19 cellular contexts compared by ENCODE assay signal in genomic region chr16:3099395-3099731, GRCh38. TPM values are rescaled to one million over a fixed set of nuclear protein-coding genes. Genes with fewer than 3 reads are reported as not detected.
A peak's percentile ranks its signal among the peaks of the same experiment; 100 is the strongest.
DNase-seq lines count a peak whose midpoint lies in the region; ATAC-seq, FAIRE-seq and TF ChIP-seq lines count a peak whose summit lies in the region.
"Had no signal": no experiment of that assay in that cellular context is flagged by ENCODE, and none has a peak within 500 bp of the region (broad histone marks: within the 10 kb centered on the region; RNA-seq: fewer than 3 reads in every experiment).

No MANE protein-coding gene starts in this region.

- no peaks in the 10 kb centered on the region for H3K79me2 ChIP-seq in K562 (ENCODE audit: control insufficient read depth, insufficient read depth, low read length)

- TF ChIP-seq EP300 in K562 (IDR thresholded peaks at IDR 0.05; ENCODE audit: low read length) = no peak

- in situ Hi-C loops in K562 (cut with MboI) = no loop called here

- peak overlapping the region; percentile 99 for H2AFZ ChIP-seq in K562 (ENCODE audit: low read depth, low read length)

- H3K27me3 ChIP-seq in left ventricle myocardium inferior (ENCODE audit: low read depth) (peaks cover 11% of the 10 kb centered on the region), K562 (ENCODE audit: control insufficient read depth in 2 of 2, insufficient read depth in 2 of 2, low read length in 2 of 2) (no peaks in the 10 kb centered on the region; a peak in 1 of 5 replicates), lower lobe of right lung (ENCODE audit: low read depth) (no peaks in the 10 kb centered on the region), pancreas (no peaks in the 10 kb centered on the region)
- H3K27me3 ChIP-seq: gastrocnemius medialis, MG63, SJCRH30 had no signal

- H3K9me3 ChIP-seq in left ventricle myocardium inferior (replicated peaks) (no peaks in the 10 kb centered on the region), K562 (replicated peaks; ENCODE audit: control insufficient read depth, insufficient read depth, low read depth, low read length) (no peaks in the 10 kb centered on the region), lower lobe of right lung (no peaks in the 10 kb centered on the region), pancreas (no peaks in the 10 kb centered on the region)
- H3K9me3 ChIP-seq: gastrocnemius medialis, MG63, SJCRH30 had no signal

- TF ChIP-seq POLR2A in K562 (conservative IDR thresholded peaks at IDR 0.05) = no peak

- peak overlapping the region; percentile 56 for H3K27ac ChIP-seq in left ventricle myocardium inferior (replicated peaks)
- no peak overlapping the region for H3K27ac ChIP-seq in K562 (ENCODE audit: extremely low read depth, low read depth, low read length)
- peak overlapping the region; percentile 31 for H3K27ac ChIP-seq in lower lobe of right lung
- no peak overlapping the region for H3K27ac ChIP-seq in pancreas
- H3K27ac ChIP-seq: SJCRH30 had no signal

- peak overlapping the region in 1 of 2 experiments; percentile 60; a peak in 1 of 4 replicates for H3K9ac ChIP-seq in K562 (ENCODE audit: insufficient read depth in 1 of 2, low read depth in 2 of 2, low read length in 2 of 2)

- FAIRE-seq in K562 (lab: Jason Lieb, UNC) = no peak
- no peak for FAIRE-seq in pancreas (lab: Jason Lieb, UNC)
- FAIRE-seq: urothelium cell line had no signal

- POLR2A ChIA-PET in K562 (lab: Yijun Ruan, JAX) = interaction anchor here (1.6 kb wide), 1 partner anchor 29 kb away, joined by 4 read pairs; no protein-coding TSS in a partner anchor

- CTCF ChIA-PET in K562 (lab: Yijun Ruan, JAX; ENCODE audit: low intra/inter-chr PET ratio) = no interaction called here

- intact Hi-C loops in left ventricle myocardium inferior (cut with micrococcal nuclease) (no loop called here), Right ventricle myocardium superior (cut with DNase I) (no loop called here), K562 (cut with micrococcal nuclease) (no loop called here), lower lobe of right lung (cut with DNase I) (no loop called here), pancreas (cut with DNase I) (loop anchor here in 1 of 3 donors (10.0 kb wide), 1 partner anchor 65 kb away; no protein-coding TSS in a partner anchor)

- no TSS peak for BruUV-seq in K562 (replicated peaks; lab: Mats Ljungman, UMichigan)

- H3K9me1 ChIP-seq in K562 (ENCODE audit: control insufficient read depth, insufficient read depth, low read length) = no peaks in the 10 kb centered on the region

- TF ChIP-seq CTCF in left ventricle myocardium inferior (IDR thresholded peaks at IDR 0.05; ENCODE audit: borderline replicate concordance) (no peak), K562 (IDR thresholded peaks at IDR 0.05 in 2 of 3, conservative IDR thresholded peaks at IDR 0.05 in 1 of 3; ENCODE audit: insufficient read depth in 2 of 3, low read depth in 1 of 3, low read length in 3 of 3) (no peak), lower lobe of right lung (IDR thresholded peaks at IDR 0.05) (no peak), pancreas (IDR thresholded peaks at IDR 0.05) (no peak)

- ATAC-seq in Right ventricle myocardium superior (ENCODE audit: poor library complexity) (no peak), K562 (no peak), lower lobe of right lung (no peak), pancreas (no peak), GM19455 (IDR thresholded peaks at IDR 0.05; ENCODE audit: unreplicated experiment) (no peak)

- H3K4me3 ChIP-seq in left ventricle myocardium inferior (no peak overlapping the region), K562 (no peak overlapping the region), lower lobe of right lung (no peak overlapping the region), pancreas (peak overlapping the region in 1 of 4 donors; percentile 36)
- H3K4me3 ChIP-seq: MG63, SJCRH30 had no signal

- peak overlapping the region; percentile 87; the same call in 1 of the 2 replicates for H3K4me2 ChIP-seq in K562 (ENCODE audit: insufficient read depth, low read length)

- 51% methylated on average over 5 of the region's 5 CpGs for WGBS in K562 (ENCODE audit: insufficient coverage, low coverage, missing lambda C conversion rate)
- WGBS in pancreas, 2 donors = 74 to 78% methylated on average over 5 of the region's 5 CpGs

- no peaks in the 10 kb centered on the region for H4K20me1 ChIP-seq in K562 (replicated peaks; ENCODE audit: control insufficient read depth, insufficient read depth, low read length)

- H3K4me1 ChIP-seq in left ventricle myocardium inferior (peaks cover 31% of the 10 kb centered on the region), K562 (replicated peaks in 1 of 2; ENCODE audit: control insufficient read depth in 2 of 2, insufficient read depth in 2 of 2, low read length in 2 of 2) (peaks cover 19 to 29% of the 10 kb centered on the region in 2 experiments), lower lobe of right lung (peaks cover 34% of the 10 kb centered on the region), pancreas (peaks cover 0 to 7% (median 0%) of the 10 kb centered on the region in 3 donors)

- H3K36me3 ChIP-seq in left ventricle myocardium inferior (no peaks in the 10 kb centered on the region), K562 (ENCODE audit: control insufficient read depth, insufficient read depth, low read length) (no peaks in the 10 kb centered on the region), lower lobe of right lung (no peaks in the 10 kb centered on the region), pancreas (no peaks in the 10 kb centered on the region)
- H3K36me3 ChIP-seq: gastrocnemius medialis, MG63, SJCRH30 had no signal

- no peak for TF ChIP-seq RAD21 in K562 (CRISPR knock-in tag; conservative IDR thresholded peaks at IDR 0.05 in 1 of 2, IDR thresholded peaks at IDR 0.05 in 1 of 2)

- DNase-seq in left ventricle myocardium inferior (no peak), Right ventricle myocardium superior (no peak), K562 (ENCODE audit: extremely low read depth in 1 of 4, low spot score in 3 of 4) (no peak), lower lobe of right lung (no peak), pancreas (no peak), NCI-H1417 (lab: John Stamatoyannopoulos, UW) (no peak), kidney tubule cell (ENCODE audit: low spot score) (no peak)
- DNase-seq: activated naive CD4-positive, alpha-beta T cell treated with anti-CD3 and anti-CD28 coated beads, Interleukin-2, amount 50 U/mL, for 16 hours; cortex of kidney; SJCRH30 had no signal

RNA-seq across cellular contexts. Expression of gene ZSCAN10, which starts 0.3 kb away (rescaled TPM):
- total RNA-seq in left ventricle myocardium inferior = not detected
- not detected for total RNA-seq in Right ventricle myocardium superior
- total RNA-seq in K562 (2011; cell fraction: chromatin; rRNA removed; ENCODE audit: low replicate concordance) = not detected in 2 replicates
- 0.17 TPM in 1 of 2 replicates, not detected in the other for total RNA-seq in K562 (2011; cell fraction: nucleolus; rRNA removed)
- 0.37 TPM in 1 of 2 replicates, not detected in the other for total RNA-seq in K562 (2011; cell fraction: nucleoplasm; rRNA removed)
- total RNA-seq in K562 (2014; rRNA removed) = not detected in 2 replicates
- total RNA-seq in K562 (2014; rRNA removed; fragmentation: Illumina TruSeq; extraction: Trizol) = not detected in 2 replicates
- not detected in 2 replicates for total RNA-seq in K562 (2015; rRNA removed; fragmentation: Illumina TruSeq; extraction: Trizol)
- total RNA-seq in K562 (2021) = 0.16 and 0.22 TPM in 2 replicates
- not detected in 2 replicates for polyA plus RNA-seq in K562 (2011; rRNA removed)
- 0.03 TPM in 1 of 2 replicates, not detected in the other for polyA plus RNA-seq in K562 (2011; cell fraction: cytosol; rRNA removed)
- polyA plus RNA-seq in K562 (2011; cell fraction: nucleus; rRNA removed) = 0.10 TPM in 1 of 2 replicates, not detected in the other
- polyA plus RNA-seq in K562 (2012) = 0.14 TPM in 1 of 2 replicates, not detected in the other
- polyA plus RNA-seq in K562 (2014; fragmentation: Illumina TruSeq; extraction: Trizol) = not detected in 2 replicates
- not detected for polyA plus RNA-seq in K562 (2014; fragmentation: Nextera tagmentation; extraction: Ambion mirVana)
- not detected in 2 replicates for polyA plus RNA-seq in K562 (2014; rRNA removed)
- polyA minus RNA-seq in K562 (2011; rRNA and poly(A)+ RNA removed) = not detected in 2 replicates
- not detected in 2 replicates for polyA minus RNA-seq in K562 (2011; cell fraction: cytosol; rRNA and poly(A)+ RNA removed)
- polyA minus RNA-seq in K562 (2011; cell fraction: nucleus; rRNA and poly(A)+ RNA removed) = not detected in 2 replicates
- not detected for total RNA-seq in lower lobe of right lung
- total RNA-seq in pancreas = under 1 TPM in 1 of 6 donors, not detected in 5; 0.35 TPM
- not detected for polyA plus RNA-seq in pancreas
- total RNA-seq: epithelial cell of proximal tubule, gastrocnemius medialis, HT-29, neural crest cell, right cardiac atrium had no signal
- polyA plus RNA-seq: right cardiac atrium had no signal

RNA-seq across cellular contexts. Expression of gene ZNF205, which starts 13.0 kb away (rescaled TPM):
- total RNA-seq in left ventricle myocardium inferior (8.0 TPM), Right ventricle myocardium superior (6.9 TPM), K562 (2014; rRNA removed) (11.8 and 14.2 TPM in 2 replicates), K562 (2014; rRNA removed; fragmentation: Illumina TruSeq; extraction: Trizol) (1.9 and 2.4 TPM in 2 replicates), K562 (2015; rRNA removed; fragmentation: Illumina TruSeq; extraction: Trizol) (5.1 and 5.4 TPM in 2 replicates), K562 (2021) (9.4 and 10.1 TPM in 2 replicates), lower lobe of right lung (11.9 TPM), pancreas (1 to 10 TPM; 6.5 to 10.0 (median 8.0) TPM)
- total RNA-seq in K562 (2011; cell fraction: chromatin; rRNA removed; ENCODE audit: low replicate concordance) = 3.9 and 8.4 TPM in 2 replicates
- 8.7 and 9.3 TPM in 2 replicates for total RNA-seq in K562 (2011; cell fraction: nucleolus; rRNA removed)
- 3.0 and 3.1 TPM in 2 replicates for total RNA-seq in K562 (2011; cell fraction: nucleoplasm; rRNA removed)
- polyA plus RNA-seq in K562 (2011; rRNA removed) (3.6 and 4.7 TPM in 2 replicates), K562 (2014; fragmentation: Illumina TruSeq; extraction: Trizol) (3.3 and 5.0 TPM in 2 replicates), K562 (2014; fragmentation: Nextera tagmentation; extraction: Ambion mirVana) (not detected), K562 (2014; rRNA removed) (8.3 and 8.7 TPM in 2 replicates), pancreas (10 to 100 TPM; 22.4 to 43.3 TPM)
- 6.0 and 16.0 TPM in 2 replicates for polyA plus RNA-seq in K562 (2011; cell fraction: cytosol; rRNA removed)
- polyA plus RNA-seq in K562 (2011; cell fraction: nucleus; rRNA removed) = 6.6 and 12.0 TPM in 2 replicates
- 6.3 and 12.0 TPM in 2 replicates for polyA plus RNA-seq in K562 (2012)
- 0.81 and 2.0 TPM in 2 replicates for polyA minus RNA-seq in K562 (2011; rRNA and poly(A)+ RNA removed)
- polyA minus RNA-seq in K562 (2011; cell fraction: cytosol; rRNA and poly(A)+ RNA removed) = 4.6 and 6.7 TPM in 2 replicates
- polyA minus RNA-seq in K562 (2011; cell fraction: nucleus; rRNA and poly(A)+ RNA removed) = 1.9 and 2.6 TPM in 2 replicates
- total RNA-seq: CD8-positive, alpha-beta T cell had no signal

RNA-seq across cellular contexts. Expression of gene IL32, which starts 33.9 kb away (rescaled TPM):
- total RNA-seq in left ventricle myocardium inferior (36.3 TPM), Right ventricle myocardium superior (42.6 TPM), K562 (2014; rRNA removed) (not detected in 2 replicates), K562 (2014; rRNA removed; fragmentation: Illumina TruSeq; extraction: Trizol) (not detected in 2 replicates), K562 (2015; rRNA removed; fragmentation: Illumina TruSeq; extraction: Trizol) (not detected in 2 replicates), K562 (2021) (1.5 and 2.2 TPM in 2 replicates), lower lobe of right lung (79.1 TPM), pancreas (100 to 1,000 TPM; 151 to 928 (median 250) TPM)
- 1.1 TPM in 1 of 2 replicates, not detected in the other for total RNA-seq in K562 (2011; cell fraction: chromatin; rRNA removed; ENCODE audit: low replicate concordance)
- 0.50 and 1.1 TPM in 2 replicates for total RNA-seq in K562 (2011; cell fraction: nucleolus; rRNA removed)
- total RNA-seq in K562 (2011; cell fraction: nucleoplasm; rRNA removed) = not detected in 2 replicates
- polyA plus RNA-seq in K562 (2011; rRNA removed) (0.21 TPM in 1 of 2 replicates, not detected in the other), K562 (2014; fragmentation: Illumina TruSeq; extraction: Trizol) (0.31 and 0.64 TPM in 2 replicates), K562 (2014; fragmentation: Nextera tagmentation; extraction: Ambion mirVana) (under 1 TPM; 0.24 to 0.42 TPM), K562 (2014; rRNA removed) (0.43 and 2.0 TPM in 2 replicates), pancreas (100 to 1,000 TPM; 232 to 815 TPM)
- polyA plus RNA-seq in K562 (2011; cell fraction: cytosol; rRNA removed) = 0.40 TPM in 2 replicates
- 0.29 and 0.43 TPM in 2 replicates for polyA plus RNA-seq in K562 (2011; cell fraction: nucleus; rRNA removed)
- polyA plus RNA-seq in K562 (2012) = 1.0 and 5.1 TPM in 2 replicates
- polyA minus RNA-seq in K562 (2011; rRNA and poly(A)+ RNA removed) = not detected in 2 replicates
- polyA minus RNA-seq in K562 (2011; cell fraction: cytosol; rRNA and poly(A)+ RNA removed) = not detected in 2 replicates
- not detected in 2 replicates for polyA minus RNA-seq in K562 (2011; cell fraction: nucleus; rRNA and poly(A)+ RNA removed)
- total RNA-seq: neural crest cell had no signal

RNA-seq across cellular contexts. Expression of gene ZNF213, which starts 35.5 kb away (rescaled TPM):
- total RNA-seq in left ventricle myocardium inferior (6.2 TPM), Right ventricle myocardium superior (6.1 TPM), K562 (2014; rRNA removed) (2.7 and 3.2 TPM in 2 replicates), K562 (2014; rRNA removed; fragmentation: Illumina TruSeq; extraction: Trizol) (0.61 and 0.84 TPM in 2 replicates), K562 (2015; rRNA removed; fragmentation: Illumina TruSeq; extraction: Trizol) (1.8 and 2.1 TPM in 2 replicates), K562 (2021) (9.3 and 10.0 TPM in 2 replicates), lower lobe of right lung (10.2 TPM), pancreas (1 to 10 TPM; 5.0 to 8.8 (median 6.7) TPM)
- total RNA-seq in K562 (2011; cell fraction: chromatin; rRNA removed; ENCODE audit: low replicate concordance) = 3.3 and 8.4 TPM in 2 replicates
- total RNA-seq in K562 (2011; cell fraction: nucleolus; rRNA removed) = 6.6 and 7.7 TPM in 2 replicates
- 4.5 and 4.7 TPM in 2 replicates for total RNA-seq in K562 (2011; cell fraction: nucleoplasm; rRNA removed)
- polyA plus RNA-seq in K562 (2011; rRNA removed) (0.74 and 1.2 TPM in 2 replicates), K562 (2014; fragmentation: Illumina TruSeq; extraction: Trizol) (1.8 and 5.0 TPM in 2 replicates), K562 (2014; fragmentation: Nextera tagmentation; extraction: Ambion mirVana) (under 1 TPM; 0.49 to 0.62 TPM), K562 (2014; rRNA removed) (3.1 and 3.2 TPM in 2 replicates), pancreas (1 to 10 TPM; 5.8 to 7.5 TPM)
- 0.93 and 2.0 TPM in 2 replicates for polyA plus RNA-seq in K562 (2011; cell fraction: cytosol; rRNA removed)
- 3.5 and 6.9 TPM in 2 replicates for polyA plus RNA-seq in K562 (2011; cell fraction: nucleus; rRNA removed)
- 6.1 and 13.6 TPM in 2 replicates for polyA plus RNA-seq in K562 (2012)
- 0.88 and 0.99 TPM in 2 replicates for polyA minus RNA-seq in K562 (2011; rRNA and poly(A)+ RNA removed)
- polyA minus RNA-seq in K562 (2011; cell fraction: cytosol; rRNA and poly(A)+ RNA removed) = 3.6 and 7.0 TPM in 2 replicates
- 3.0 and 3.4 TPM in 2 replicates for polyA minus RNA-seq in K562 (2011; cell fraction: nucleus; rRNA and poly(A)+ RNA removed)

RNA-seq across cellular contexts. Expression of gene MMP25, which starts 53.0 kb away (rescaled TPM):
- total RNA-seq in left ventricle myocardium inferior = 1.2 TPM
- 1.3 TPM for total RNA-seq in Right ventricle myocardium superior
- total RNA-seq in K562 (2011; cell fraction: chromatin; rRNA removed; ENCODE audit: low replicate concordance) = 0.14 TPM in 1 of 2 replicates, not detected in the other
- 0.17 TPM in 1 of 2 replicates, not detected in the other for total RNA-seq in K562 (2011; cell fraction: nucleolus; rRNA removed)
- total RNA-seq in K562 (2011; cell fraction: nucleoplasm; rRNA removed) = 0.07 and 0.15 TPM in 2 replicates
- total RNA-seq in K562 (2014; rRNA removed) = not detected in 2 replicates
- not detected in 2 replicates for total RNA-seq in K562 (2014; rRNA removed; fragmentation: Illumina TruSeq; extraction: Trizol)
- 0.04 TPM in 1 of 2 replicates, not detected in the other for total RNA-seq in K562 (2015; rRNA removed; fragmentation: Illumina TruSeq; extraction: Trizol)
- 0.09 TPM in 1 of 2 replicates, not detected in the other for total RNA-seq in K562 (2021)
- polyA plus RNA-seq in K562 (2011; rRNA removed) = not detected in 2 replicates
- 0.01 TPM in 1 of 2 replicates, not detected in the other for polyA plus RNA-seq in K562 (2011; cell fraction: cytosol; rRNA removed)
- polyA plus RNA-seq in K562 (2011; cell fraction: nucleus; rRNA removed) = 0.03 and 0.08 TPM in 2 replicates
- polyA plus RNA-seq in K562 (2012) = 0.51 and 0.58 TPM in 2 replicates
- polyA plus RNA-seq in K562 (2014; fragmentation: Illumina TruSeq; extraction: Trizol) = 0.03 TPM in 1 of 2 replicates, not detected in the other
- not detected for polyA plus RNA-seq in K562 (2014; fragmentation: Nextera tagmentation; extraction: Ambion mirVana)
- not detected in 2 replicates for polyA plus RNA-seq in K562 (2014; rRNA removed)
- polyA minus RNA-seq in K562 (2011; rRNA and poly(A)+ RNA removed) = not detected in 2 replicates
- polyA minus RNA-seq in K562 (2011; cell fraction: cytosol; rRNA and poly(A)+ RNA removed) = 0.19 TPM in 1 of 2 replicates, not detected in the other
- polyA minus RNA-seq in K562 (2011; cell fraction: nucleus; rRNA and poly(A)+ RNA removed) = not detected in 2 replicates
- total RNA-seq in lower lobe of right lung = 22.7 TPM
- 1 to 10 TPM in 2 of 6 donors, under 1 TPM in 4; 0.28 to 1.6 (median 0.72) TPM for total RNA-seq in pancreas
- 1 to 10 TPM; 1.4 to 1.6 TPM for polyA plus RNA-seq in pancreas
- total RNA-seq: HT-29 had no signal

Comparison
In these comparisons a context has a peak if more than half of its experiments do, and no peak if none do; other contexts are left out.
1. H3K27ac ChIP-seq: peak in left ventricle myocardium inferior (single experiment) and lower lobe of right lung (single experiment); none in K562 (single experiment) and pancreas (0 of 4).
2. RNA of gene IL32, which starts 33.9 kb away (total RNA-seq): 151 to 928 TPM in pancreas, 79.1 TPM in lower lobe of right lung (single experiment), 42.6 TPM in Right ventricle myocardium superior (single experiment) and 36.3 TPM in left ventricle myocardium inferior (single experiment); 0.50 to 2.2 TPM in K562; every median in the first group is over 10 times any median in the second.